1 cellular context compared by ENCODE assay signal in genomic region chr17:81735181-81736102, GRCh38.
TF ChIP-seq lines count a peak whose summit lies in the region.

No MANE protein-coding gene starts in this region.

TF ChIP-seq in HepG2, 621 proteins besides CTCF, POLR2A, EP300 and RAD21 (continued from another document):
- TF ChIP-seq ZNF639 (CRISPR knock-in tag; conservative IDR thresholded peaks at IDR 0.05) (no peak), MYC (CRISPR knock-in tag; IDR thresholded peaks at IDR 0.05; ENCODE audit: borderline replicate concordance) (0 out of 2 replicates have a peak, but pooled peaks have one; percentile 22), ZNF263 (CRISPR knock-in tag; IDR thresholded peaks at IDR 0.05) (peak; percentile 99), ELF1 (CRISPR knock-in tag; IDR thresholded peaks at IDR 0.05) (peak; percentile 9; the same call in 1 of the 2 replicates), NR2F2 (IDR thresholded peaks at IDR 0.05; ENCODE audit: borderline replicate concordance, low read depth) (no peak), ZBTB40 (IDR thresholded peaks at IDR 0.05) (no peak), ZBTB40 (CRISPR knock-in tag; IDR thresholded peaks at IDR 0.05) (0 out of 2 replicates have a peak, but pooled peaks have one; percentile 27), ELF3 (CRISPR knock-in tag; IDR thresholded peaks at IDR 0.05) (no peak), CEBPB (IDR thresholded peaks at IDR 0.05; ENCODE audit: borderline replicate concordance, low read depth, low read length) (peak; percentile 4; the same call in 1 of the 2 replicates)
